Comparison of ENCODE assay signal across 7 cellular contexts in genomic region chr1:20621012-20621411, GRCh38.
"Had no signal": no experiment of that assay in that cellular context is flagged by ENCODE, and none has a peak within 500 bp of the region (broad histone marks: within the 10 kb centered on the region; RNA-seq: fewer than 3 reads in every experiment).

No MANE protein-coding gene starts in this region.

- H3K4me2 ChIP-seq: GM23338 had no signal

- DNase-seq: H9, HCEC 1CT, KG1 had no signal

- H3K27ac ChIP-seq: HL-60 had no signal

- ATAC-seq: GM23338 had no signal

- FAIRE-seq: H1, H54 had no signal

- H3K4me3 ChIP-seq: GM23338 had no signal

- H2AFZ ChIP-seq: GM23338 had no signal
